In genomic region chr11:57647960-57648776, GRCh38 we compare ENCODE assay signal across 10 cellular contexts. TPM values are rescaled to one million over a fixed set of nuclear protein-coding genes. Genes with fewer than 3 reads are reported as not detected.
DNase-seq lines count a peak whose midpoint lies in the region; ATAC-seq and TF ChIP-seq lines count a peak whose summit lies in the region.
"Had no signal": no experiment of that assay in that cellular context is flagged by ENCODE, and none has a peak within 500 bp of the region (broad histone marks: within the 10 kb centered on the region; RNA-seq: fewer than 3 reads in every experiment).

No MANE protein-coding gene starts in this region.

- peak overlapping the region in 1 of 2 experiments; percentile 68; a peak in 3 of 4 replicates for H3K4me3 ChIP-seq in SK-N-SH (ENCODE audit: low read depth in 2 of 2, low read length in 1 of 2)
- H3K4me3 ChIP-seq in fibroblast of pulmonary artery (replicated peaks; ENCODE audit: low read depth, low read length) = peak overlapping the region; percentile 74
- peak overlapping the region in 2 of 4 donors; percentile 50 to 63 for H3K4me3 ChIP-seq in esophagus muscularis mucosa

- TF ChIP-seq CTCF in SK-N-SH (IDR thresholded peaks at IDR 0.05) (no peak), fibroblast of pulmonary artery (IDR thresholded peaks at IDR 0.05; ENCODE audit: low read length, missing control alignments) (no peak), esophagus muscularis mucosa (IDR thresholded peaks at IDR 0.05) (no peak)

- TF ChIP-seq POLR2A in esophagus muscularis mucosa (IDR thresholded peaks at IDR 0.05; ENCODE audit: low read depth) = no peak

- peaks cover 42% of the 10 kb centered on the region for H3K4me1 Mint-ChIP-seq in activated CD4-positive, alpha-beta T cell treated with anti-CD3 and anti-CD28 coated beads for 36 hours
- peaks cover 46% of the 10 kb centered on the region for H3K4me1 Mint-ChIP-seq in stimulated activated effector memory CD8-positive, alpha-beta T cell treated with anti-CD3 and anti-CD28 coated beads, Interleukin-12 subunit alpha, Interleukin-12 subunit beta, amount 100 ng/mL, for 72 hours

- H3K4me2 ChIP-seq in SK-N-SH = peak overlapping the region; percentile 99

- no peaks in the 10 kb centered on the region for H3K9me2 ChIP-seq in SK-N-SH

- CTCF ChIA-PET in activated CD4-positive, alpha-beta T cell treated with anti-CD3 and anti-CD28 coated beads for 36 hours (lab: Charles Lee) = interaction anchor here (0.8 to 1.9 kb wide), 5 partner anchors 9 to 190 kb away, joined by 3 to 10 read pairs (median 3); no protein-coding TSS in a partner anchor
- CTCF ChIA-PET in SK-N-SH (lab: Yijun Ruan, JAX) = interaction anchor here (0.6 to 17.7 kb wide), 9 partner anchors 8 to 191 kb away, joined by 3 to 326 read pairs (median 4); partner anchors contain the start of gene UBE2L6

- 0 out of 2 replicates have a peak, but pooled peaks cover 3% of the 10 kb centered on the region for H3K79me2 ChIP-seq in SK-N-SH (ENCODE audit: insufficient read depth)

- intact Hi-C loops in activated CD4-positive, alpha-beta T cell treated with anti-CD3 and anti-CD28 coated beads for 36 hours (cut with DNase I, micrococcal nuclease) = no loop called here
- intact Hi-C loops in esophagus muscularis mucosa (cut with DNase I) = loop anchor here (10.0 kb wide), 2 partner anchors 193 to 303 kb away; no protein-coding TSS in a partner anchor

- H3K27ac ChIP-seq in SK-N-SH (ENCODE audit: low read depth in 2 of 2, low read length in 1 of 2) (no peak overlapping the region), esophagus muscularis mucosa (replicated peaks in 1 of 4) (no peak overlapping the region)

- H3K27ac Mint-ChIP-seq in activated CD4-positive, alpha-beta T cell treated with anti-CD3 and anti-CD28 coated beads for 36 hours = peak overlapping the region; percentile 42
- H3K27ac Mint-ChIP-seq in stimulated activated effector memory CD8-positive, alpha-beta T cell treated with anti-CD3 and anti-CD28 coated beads, Interleukin-12 subunit alpha, Interleukin-12 subunit beta, amount 100 ng/mL, for 72 hours = peak overlapping the region; percentile 50

- DNase-seq in activated CD4-positive, alpha-beta T cell treated with anti-CD3 and anti-CD28 coated beads for 36 hours = peak; percentile 45
- no peak for DNase-seq in activated CD4-positive, alpha-beta T cell treated with anti-CD3 and anti-CD28 coated beads for 4 hours
- DNase-seq in SK-N-SH (peak; percentile 47), fibroblast of pulmonary artery (ENCODE audit: low read depth) (no peak), esophagus muscularis mucosa (ENCODE audit: extremely low spot score) (no peak), NCI-H226 (no peak)
- DNase-seq in stimulated activated effector memory CD8-positive, alpha-beta T cell treated with anti-CD3 and anti-CD28 coated beads, Interleukin-12 subunit alpha, Interleukin-12 subunit beta, amount 100 ng/mL, for 72 hours (ENCODE audit: low spot score in 2 of 2) = no peak
- DNase-seq in stimulated activated naive CD4-positive, alpha-beta T cell treated with Interleukin-2 at 50 U/mL for 16 hours (lab: John Stamatoyannopoulos, UW) = no peak
- DNase-seq: KG1 had no signal

- no peaks in the 10 kb centered on the region for H3K36me3 Mint-ChIP-seq in activated CD4-positive, alpha-beta T cell treated with anti-CD3 and anti-CD28 coated beads for 36 hours (ENCODE audit: low read depth)
- no peaks in the 10 kb centered on the region for H3K36me3 Mint-ChIP-seq in stimulated activated effector memory CD8-positive, alpha-beta T cell treated with anti-CD3 and anti-CD28 coated beads, Interleukin-12 subunit alpha, Interleukin-12 subunit beta, amount 100 ng/mL, for 72 hours

- ATAC-seq in activated CD4-positive, alpha-beta T cell treated with anti-CD3 and anti-CD28 coated beads for 36 hours = no peak
- ATAC-seq in stimulated activated effector memory CD8-positive, alpha-beta T cell treated with anti-CD3 and anti-CD28 coated beads, Interleukin-12 subunit alpha, Interleukin-12 subunit beta, amount 100 ng/mL, for 72 hours = no peak

- no peaks in the 10 kb centered on the region for H3K9me3 Mint-ChIP-seq in activated CD4-positive, alpha-beta T cell treated with anti-CD3 and anti-CD28 coated beads for 36 hours (ENCODE audit: low read depth)
- no peaks in the 10 kb centered on the region for H3K9me3 Mint-ChIP-seq in stimulated activated effector memory CD8-positive, alpha-beta T cell treated with anti-CD3 and anti-CD28 coated beads, Interleukin-12 subunit alpha, Interleukin-12 subunit beta, amount 100 ng/mL, for 72 hours

- no peak for TF ChIP-seq RAD21 in SK-N-SH (IDR thresholded peaks at IDR 0.05; ENCODE audit: low read length)

- H3K9ac ChIP-seq in SK-N-SH = no peak overlapping the region

- H3K4me3 Mint-ChIP-seq in activated CD4-positive, alpha-beta T cell treated with anti-CD3 and anti-CD28 coated beads for 36 hours = peak overlapping the region; percentile 68
- H3K4me3 Mint-ChIP-seq in stimulated activated effector memory CD8-positive, alpha-beta T cell treated with anti-CD3 and anti-CD28 coated beads, Interleukin-12 subunit alpha, Interleukin-12 subunit beta, amount 100 ng/mL, for 72 hours = peak overlapping the region; percentile 76

- H3K4me1 ChIP-seq in SK-N-SH (ENCODE audit: control insufficient read depth in 1 of 2, insufficient read depth in 2 of 2, low read depth in 1 of 2, low read length in 1 of 2) = peaks cover 16 to 35% of the 10 kb centered on the region in 2 experiments; a peak in 3 of 4 replicates
- H3K4me1 ChIP-seq in esophagus muscularis mucosa = peaks cover 53 to 68% (median 63%) of the 10 kb centered on the region in 4 donors

- TF ChIP-seq EP300 in SK-N-SH (IDR thresholded peaks at IDR 0.05; ENCODE audit: borderline replicate concordance in 1 of 2, low read depth in 1 of 2, low read length in 1 of 2) = no peak
- TF ChIP-seq EP300 in esophagus muscularis mucosa (IDR thresholded peaks at IDR 0.05) = no peak

- WGBS in SK-N-SH (ENCODE audit: low lambda C conversion rate) = 56% methylated on average over 11 of the region's 11 CpGs
- 8% methylated on average over 7 of the region's 11 CpGs for WGBS in esophagus muscularis mucosa

- H3K9me3 ChIP-seq in SK-N-SH = no peaks in the 10 kb centered on the region
- H3K9me3 ChIP-seq in esophagus muscularis mucosa = no peaks in the 10 kb centered on the region

- H3K36me3 ChIP-seq in SK-N-SH (replicated peaks in 1 of 2; ENCODE audit: control insufficient read depth in 1 of 2, insufficient read depth in 2 of 2, low read length in 1 of 2) (peaks cover 0 to 4% of the 10 kb centered on the region in 2 experiments), esophagus muscularis mucosa (no peaks in the 10 kb centered on the region)

- peaks cover 27% of the 10 kb centered on the region for H4K20me1 ChIP-seq in SK-N-SH (ENCODE audit: insufficient read depth)

- POLR2A ChIA-PET in activated CD4-positive, alpha-beta T cell treated with anti-CD3 and anti-CD28 coated beads for 36 hours (lab: Charles Lee) = interaction anchor here (0.6 kb wide), 1 partner anchor 81 kb away, joined by 3 read pairs; no protein-coding TSS in a partner anchor
- POLR2A ChIA-PET in SK-N-SH (lab: Yijun Ruan, JAX) = interaction anchor here (0.5 to 1.8 kb wide), 3 partner anchors 62 to 1715 kb away, joined by 3 to 4 read pairs (median 3); no protein-coding TSS in a partner anchor

- no peak overlapping the region for H2AFZ ChIP-seq in SK-N-SH (ENCODE audit: low read depth)

- peaks cover 16% of the 10 kb centered on the region for H3F3A ChIP-seq in SK-N-SH (replicated peaks; ENCODE audit: insufficient read depth)

- peaks cover 47% of the 10 kb centered on the region for H3K27me3 Mint-ChIP-seq in activated CD4-positive, alpha-beta T cell treated with anti-CD3 and anti-CD28 coated beads for 36 hours

- no peaks in the 10 kb centered on the region for H3K27me3 ChIP-seq in SK-N-SH (ENCODE audit: insufficient read depth)
- H3K27me3 ChIP-seq in esophagus muscularis mucosa = peaks cover 5 to 70% (median 36%) of the 10 kb centered on the region in 4 donors

TF ChIP-seq in SK-N-SH, 30 proteins besides CTCF, POLR2A, EP300 and RAD21:
- TF ChIP-seq ELF1 (IDR thresholded peaks at IDR 0.05) (peak; percentile 14; the same call in 1 of the 2 replicates), SMC3 (IDR thresholded peaks at IDR 0.05; ENCODE audit: low read depth, low read length) (no peak), GABPA (IDR thresholded peaks at IDR 0.05; ENCODE audit: low read depth) (no peak)

RNA-seq across cellular contexts. Expression of gene YPEL4, which starts 1.5 kb away (rescaled TPM):
- total RNA-seq in activated CD4-positive, alpha-beta T cell treated with anti-CD3 and anti-CD28 coated beads for 36 hours = under 1 TPM; 0.43 to 0.47 TPM
- 2.3 and 2.4 TPM in 2 replicates for polyA plus RNA-seq in SK-N-SH (2012; rRNA removed)
- polyA plus RNA-seq in SK-N-SH (2012; cell fraction: cytosol; rRNA removed) = 1.0 and 1.1 TPM in 2 replicates
- 9.9 and 10.5 TPM in 2 replicates for polyA plus RNA-seq in SK-N-SH (2012; cell fraction: nucleus; rRNA removed)
- 1 to 10 TPM in 2 of 4 donors, under 1 TPM in 2; 0.50 to 2.5 (median 1.0) TPM for total RNA-seq in esophagus muscularis mucosa

RNA-seq across cellular contexts. Expression of gene CLP1, which starts 9.4 kb away (rescaled TPM):
- total RNA-seq in activated CD4-positive, alpha-beta T cell treated with anti-CD3 and anti-CD28 coated beads for 36 hours = 10 to 100 TPM; 11.9 to 15.9 TPM
- 18.1 and 25.8 TPM in 2 replicates for polyA plus RNA-seq in SK-N-SH (2012; rRNA removed)
- polyA plus RNA-seq in SK-N-SH (2012; cell fraction: cytosol; rRNA removed) = 20.0 and 22.9 TPM in 2 replicates
- polyA plus RNA-seq in SK-N-SH (2012; cell fraction: nucleus; rRNA removed) = 14.7 and 19.9 TPM in 2 replicates
- total RNA-seq in esophagus muscularis mucosa = 10 to 100 TPM in 3 of 4 donors, 1 to 10 TPM in 1; 8.3 to 18.1 (median 14.7) TPM

RNA-seq across cellular contexts. Expression of gene ZDHHC5, which starts 19.7 kb away (rescaled TPM):
- total RNA-seq in activated CD4-positive, alpha-beta T cell treated with anti-CD3 and anti-CD28 coated beads for 36 hours = 10 to 100 TPM; 46.2 to 60.0 TPM
- 46.6 and 54.8 TPM in 2 replicates for polyA plus RNA-seq in SK-N-SH (2012; rRNA removed)
- 25.0 and 35.9 TPM in 2 replicates for polyA plus RNA-seq in SK-N-SH (2012; cell fraction: cytosol; rRNA removed)
- 40.9 and 62.8 TPM in 2 replicates for polyA plus RNA-seq in SK-N-SH (2012; cell fraction: nucleus; rRNA removed)
- total RNA-seq in esophagus muscularis mucosa = 10 to 100 TPM; 36.5 to 57.7 (median 47.8) TPM

RNA-seq across cellular contexts. Expression of gene SERPING1, which starts 50.7 kb away (rescaled TPM):
- total RNA-seq in activated CD4-positive, alpha-beta T cell treated with anti-CD3 and anti-CD28 coated beads for 36 hours = under 1 TPM; 0.51 to 0.87 TPM
- polyA plus RNA-seq in SK-N-SH (2012; rRNA removed) = 1.9 and 4.5 TPM in 2 replicates
- 2.7 and 3.4 TPM in 2 replicates for polyA plus RNA-seq in SK-N-SH (2012; cell fraction: cytosol; rRNA removed)
- 2.3 and 3.0 TPM in 2 replicates for polyA plus RNA-seq in SK-N-SH (2012; cell fraction: nucleus; rRNA removed)
- 100 to 1,000 TPM; 290 to 585 (median 569) TPM for total RNA-seq in esophagus muscularis mucosa
- total RNA-seq: endothelial cell of umbilical vein had no signal

Comparison
In these comparisons a context has a peak if more than half of its experiments do, and no peak if none do; other contexts are left out.
1. DNase-seq: peak in activated CD4-positive, alpha-beta T cell treated with anti-CD3 and anti-CD28 coated beads for 36 hours (single experiment) and SK-N-SH (single experiment); none in activated CD4-positive, alpha-beta T cell treated with anti-CD3 and anti-CD28 coated beads for 4 hours (0 of 2), fibroblast of pulmonary artery (single experiment), stimulated activated effector memory CD8-positive, alpha-beta T cell treated with anti-CD3 and anti-CD28 coated beads, Interleukin-12 subunit alpha, Interleukin-12 subunit beta, amount 100 ng/mL, for 72 hours (0 of 2), stimulated activated naive CD4-positive, alpha-beta T cell treated with Interleukin-2 at 50 U/mL for 16 hours (single experiment), esophagus muscularis mucosa (single experiment) and NCI-H226 (single experiment).